Comparison of ENCODE assay signal across 1 cellular context in the genomic region with DNA sequence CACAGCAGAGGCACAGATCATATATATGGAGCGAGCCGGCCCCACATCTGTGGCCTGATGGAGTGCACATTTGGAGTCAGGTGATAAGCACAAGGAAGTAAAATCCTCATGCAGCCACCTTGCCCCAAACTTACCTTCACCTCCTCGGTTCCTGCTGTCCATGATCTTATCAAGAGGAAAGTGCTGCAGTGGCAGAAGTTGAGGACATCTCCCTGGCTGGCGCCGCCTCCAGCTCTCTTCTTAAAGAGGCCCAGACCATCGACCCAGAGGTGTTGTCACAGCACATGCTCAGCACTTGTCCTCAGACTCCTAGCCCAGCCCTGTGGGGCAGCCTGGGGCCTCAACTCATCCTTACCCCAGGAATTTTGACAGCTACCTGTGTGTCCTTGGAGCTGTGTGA.
TF ChIP-seq lines count a peak whose summit lies in the region.

No MANE protein-coding gene starts in this region.

TF ChIP-seq in SK-N-SH treated with all-trans-retinoic acid at 6 μM for 48 hours, 23 proteins besides CTCF, POLR2A, EP300 and RAD21 (continued from another document):
- TF ChIP-seq POU6F1 (CRISPR knock-in tag; IDR thresholded peaks at IDR 0.05; ENCODE audit: borderline replicate concordance, low read depth): no peak
